Comparison of ENCODE assay signal across 14 cellular contexts in the genomic region with DNA sequence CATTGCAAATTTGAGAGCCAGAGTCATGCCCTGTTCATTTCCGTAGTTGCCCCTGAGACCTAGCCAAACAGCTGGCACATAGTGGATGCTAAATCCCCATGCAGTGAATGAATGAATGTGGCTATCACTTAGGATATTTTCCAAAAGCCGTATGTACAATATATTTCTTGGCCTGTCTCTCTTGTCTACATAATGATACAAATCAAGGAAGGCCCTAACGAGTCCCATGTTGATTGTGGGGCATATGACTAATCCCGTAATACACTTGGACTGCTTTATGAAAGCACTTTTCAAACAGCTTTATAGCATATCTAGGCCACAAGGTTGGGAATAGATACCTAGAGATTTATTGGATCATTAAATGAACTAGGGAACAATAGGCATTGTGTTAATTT.
DNase-seq lines count a peak whose midpoint lies in the region; ATAC-seq and TF ChIP-seq lines count a peak whose summit lies in the region.
"Had no signal": no experiment of that assay in that cellular context is flagged by ENCODE, and none has a peak within 500 bp of the region (broad histone marks: within the 10 kb centered on the region; RNA-seq: fewer than 3 reads in every experiment).

No MANE protein-coding gene starts in this region.

- ATAC-seq in GM21360 (IDR thresholded peaks at IDR 0.05; ENCODE audit: unreplicated experiment): no peak
- no peak for ATAC-seq in GM21367 (IDR thresholded peaks at IDR 0.05; ENCODE audit: unreplicated experiment)
- ATAC-seq: activated CD8-positive, alpha-beta memory T cell treated with anti-CD3 and anti-CD28 coated beads, Interleukin-2, amount 10 ng/mL, durations not matched to agents 7 days and 5 days had no signal

- TF ChIP-seq CTCF in MCF 10A (IDR thresholded peaks at IDR 0.05; ENCODE audit: unreplicated experiment): no peak
- no peak for TF ChIP-seq CTCF in breast epithelium (IDR thresholded peaks at IDR 0.05)
- no peak for TF ChIP-seq CTCF in endodermal cell (conservative IDR thresholded peaks at IDR 0.05)
- no peak for TF ChIP-seq CTCF in nephron progenitor cell (IDR thresholded peaks at IDR 0.05)
- TF ChIP-seq CTCF in right atrium auricular region (IDR thresholded peaks at IDR 0.05): no peak

- TSS peak; percentile 59 for BruUV-seq in MCF 10A (replicated peaks; lab: Mats Ljungman, UMichigan)

- H3K27ac ChIP-seq in breast epithelium (peak overlapping the region in 1 of 2 donors; percentile 49), endodermal cell (ENCODE audit: low read depth, low read length) (peak overlapping the region; percentile 90), right atrium auricular region (no peak overlapping the region)
- H3K27ac ChIP-seq: left ventricle myocardium inferior had no signal

- H3K9ac ChIP-seq in endodermal cell (ENCODE audit: extremely low read depth, low read length, poor library complexity, severe bottlenecking): no peak overlapping the region

- no peak overlapping the region for H3K4me3 ChIP-seq in breast epithelium
- H3K4me3 ChIP-seq in endodermal cell (ENCODE audit: low read length): no peak overlapping the region
- no peak overlapping the region for H3K4me3 ChIP-seq in right atrium auricular region
- H3K4me3 ChIP-seq: HAP-1, left ventricle myocardium inferior had no signal

- CTCF ChIA-PET in MCF 10A (lab: Yijun Ruan, JAX): interaction anchor here (0.9 to 1.6 kb wide), 2 partner anchors 26 to 58 kb away, joined by 3 to 4 read pairs; no protein-coding TSS in a partner anchor

- H3K4me1 ChIP-seq in breast epithelium (no peaks in the 10 kb centered on the region), endodermal cell (ENCODE audit: control insufficient read depth, insufficient read depth, low read length) (peaks cover 3% of the 10 kb centered on the region), right atrium auricular region (no peaks in the 10 kb centered on the region)
- H3K4me1 ChIP-seq: HAP-1, left ventricle myocardium inferior had no signal

- TF ChIP-seq POLR2A in breast epithelium (IDR thresholded peaks at IDR 0.05): no peak

- H3K9me3 Mint-ChIP-seq in MCF 10A (ENCODE audit: unreplicated experiment) (no peaks in the 10 kb centered on the region), endodermal cell (no peaks in the 10 kb centered on the region), nephron progenitor cell (no peaks in the 10 kb centered on the region)
- H3K9me3 Mint-ChIP-seq: activated naive CD4-positive, alpha-beta T cell treated with anti-CD3 and anti-CD28 coated beads, Interleukin-2, amount 50 U/mL, for 24 hours had no signal

- H3K27me3 ChIP-seq in breast epithelium: no peaks in the 10 kb centered on the region
- H3K27me3 ChIP-seq in endodermal cell (ENCODE audit: control insufficient read depth, insufficient read depth, low read length, poor library complexity, severe bottlenecking): no peaks in the 10 kb centered on the region
- no peaks in the 10 kb centered on the region for H3K27me3 ChIP-seq in right atrium auricular region

- H3K9me3 ChIP-seq in breast epithelium (no peaks in the 10 kb centered on the region), endodermal cell (ENCODE audit: control insufficient read depth, low read length) (no peaks in the 10 kb centered on the region), right atrium auricular region (no peaks in the 10 kb centered on the region)
- H3K9me3 ChIP-seq: HAP-1, left ventricle myocardium inferior had no signal

- H3K36me3 ChIP-seq in breast epithelium (no peaks in the 10 kb centered on the region), endodermal cell (ENCODE audit: control insufficient read depth, insufficient read depth, low read length) (no peaks in the 10 kb centered on the region), right atrium auricular region (no peaks in the 10 kb centered on the region)
- H3K36me3 ChIP-seq: HAP-1, left ventricle myocardium inferior had no signal

- DNase-seq in MCF 10A (ENCODE audit: unreplicated experiment): no peak
- no peak for DNase-seq in breast epithelium (ENCODE audit: low spot score in 2 of 2)
- no peak for DNase-seq in endodermal cell
- DNase-seq in nephron progenitor cell: no peak
- DNase-seq in EL: no peak
- DNase-seq in right atrium auricular region (ENCODE audit: low spot score): no peak
- DNase-seq: activated CD8-positive, alpha-beta memory T cell treated with anti-CD3 and anti-CD28 coated beads, Interleukin-2, amount 10 ng/mL, durations not matched to agents 7 days and 5 days; cortex of kidney; left ventricle myocardium inferior; NCI-H2081 treated with DMSO at 0.1 percent for 48 hours had no signal

- H3K4me3 Mint-ChIP-seq in MCF 10A (ENCODE audit: unreplicated experiment) (peak overlapping the region; percentile 29), endodermal cell (no peak overlapping the region), nephron progenitor cell (peak overlapping the region; percentile 71)
- H3K4me3 Mint-ChIP-seq: activated CD8-positive, alpha-beta memory T cell treated with anti-CD3 and anti-CD28 coated beads, Interleukin-2, amount 10 ng/mL, durations not matched to agents 7 days and 5 days; activated naive CD4-positive, alpha-beta T cell treated with anti-CD3 and anti-CD28 coated beads, Interleukin-2, amount 50 U/mL, for 24 hours had no signal

- peaks cover 40% of the 10 kb centered on the region for H3K4me1 Mint-ChIP-seq in MCF 10A (ENCODE audit: insufficient read depth, unreplicated experiment)
- H3K4me1 Mint-ChIP-seq in endodermal cell: peaks cover 50% of the 10 kb centered on the region
- peaks cover 54% of the 10 kb centered on the region for H3K4me1 Mint-ChIP-seq in nephron progenitor cell

- H3K36me3 Mint-ChIP-seq in MCF 10A (ENCODE audit: insufficient read depth, unreplicated experiment) (peaks cover 6% of the 10 kb centered on the region), endodermal cell (ENCODE audit: low read depth) (no peaks in the 10 kb centered on the region), nephron progenitor cell (ENCODE audit: low read depth) (no peaks in the 10 kb centered on the region)
- H3K36me3 Mint-ChIP-seq: activated CD8-positive, alpha-beta memory T cell treated with anti-CD3 and anti-CD28 coated beads, Interleukin-2, amount 10 ng/mL, durations not matched to agents 7 days and 5 days; activated naive CD4-positive, alpha-beta T cell treated with anti-CD3 and anti-CD28 coated beads, Interleukin-2, amount 50 U/mL, for 24 hours had no signal

- H3K27ac Mint-ChIP-seq in MCF 10A (ENCODE audit: low read depth, unreplicated experiment) (peak overlapping the region; percentile 73), endodermal cell (no peak overlapping the region), nephron progenitor cell (no peak overlapping the region)
- H3K27ac Mint-ChIP-seq: activated CD8-positive, alpha-beta memory T cell treated with anti-CD3 and anti-CD28 coated beads, Interleukin-2, amount 10 ng/mL, durations not matched to agents 7 days and 5 days; activated naive CD4-positive, alpha-beta T cell treated with anti-CD3 and anti-CD28 coated beads, Interleukin-2, amount 50 U/mL, for 24 hours had no signal

- WGBS in endodermal cell (ENCODE audit: insufficient coverage in 1 of 2, insufficient read length in 1 of 2), 2 experiments: 90 to 92% methylated on average over 4 of the region's 4 CpGs

- intact Hi-C loops in MCF 10A (cut with micrococcal nuclease) (no loop called here), breast epithelium (cut with DNase I; ENCODE audit: low total_unique reads) (no loop called here)

- H3K27me3 Mint-ChIP-seq in MCF 10A (ENCODE audit: insufficient read depth, unreplicated experiment) (no peaks in the 10 kb centered on the region), endodermal cell (ENCODE audit: insufficient read depth) (peaks cover 9% of the 10 kb centered on the region), nephron progenitor cell (ENCODE audit: low read depth, poor library complexity) (peaks cover 22% of the 10 kb centered on the region)

- POLR2A ChIA-PET in MCF 10A (lab: Yijun Ruan, JAX): interaction anchor here (0.6 to 7.4 kb wide), 16 partner anchors 10 to 1190 kb away, joined by 3 to 166 read pairs (median 4); a partner anchor contains a TSS
